ENCODE assay signal across 25 cellular contexts in genomic region chr2:120341977-120342376, GRCh38. TPM values are rescaled to one million over a fixed set of nuclear protein-coding genes. Genes with fewer than 3 reads are reported as not detected.
"Had no signal": no experiment of that assay in that cellular context is flagged by ENCODE, and none has a peak within 500 bp of the region (broad histone marks: within the 10 kb centered on the region; RNA-seq: fewer than 3 reads in every experiment).

No MANE protein-coding gene starts in this region.

- H3K27ac Mint-ChIP-seq: activated CD4-positive, alpha-beta T cell treated with anti-CD3 and anti-CD28 coated beads for 36 hours; activated naive CD8-positive, alpha-beta T cell; naive thymus-derived CD4-positive, alpha-beta T cell; stimulated activated naive B cell treated with anti-CD40 and anti-IgM and Interleukin-4, amounts not matched to agents 10 μg/mL and 1 μg/mL and 100 μg/mL, for 72 hours had no signal

- H3K4me1 ChIP-seq: foreskin keratinocyte had no signal

- H3K27ac ChIP-seq: esophagus muscularis mucosa, foreskin keratinocyte, heart right ventricle, parathyroid adenoma, psoas muscle, suprapubic skin, tibial artery, upper lobe of right lung had no signal

- H3K36me3 Mint-ChIP-seq: activated naive CD8-positive, alpha-beta T cell; stimulated activated naive B cell treated with anti-CD40 and anti-IgM and Interleukin-4, amounts not matched to agents 10 μg/mL and 1 μg/mL and 100 μg/mL, for 72 hours had no signal

- H3K4me3 Mint-ChIP-seq: activated CD4-positive, alpha-beta T cell treated with anti-CD3 and anti-CD28 coated beads for 36 hours; activated naive CD8-positive, alpha-beta T cell; stimulated activated naive B cell treated with anti-CD40 and anti-IgM and Interleukin-4, amounts not matched to agents 10 μg/mL and 1 μg/mL and 100 μg/mL, for 72 hours had no signal

- H3K4me3 ChIP-seq: esophagus muscularis mucosa, heart right ventricle, psoas muscle, smooth muscle cell, suprapubic skin, tibial artery, upper lobe of right lung had no signal

- H3K9me3 Mint-ChIP-seq: stimulated activated naive B cell treated with anti-CD40 and anti-IgM and Interleukin-4, amounts not matched to agents 10 μg/mL and 1 μg/mL and 100 μg/mL, for 72 hours had no signal

- H3K9me3 ChIP-seq: esophagus muscularis mucosa, heart right ventricle, psoas muscle, suprapubic skin, tibial artery, upper lobe of right lung had no signal

- ATAC-seq: activated CD4-positive, alpha-beta T cell treated with anti-CD3 and anti-CD28 coated beads for 36 hours; foreskin keratinocyte; heart right ventricle; naive thymus-derived CD4-positive, alpha-beta T cell; psoas muscle; stimulated activated naive B cell treated with anti-CD40 and anti-IgM and Interleukin-4, amounts not matched to agents 10 μg/mL and 1 μg/mL and 100 μg/mL, for 72 hours; upper lobe of right lung had no signal

- DNase-seq: activated CD4-positive, alpha-beta T cell treated with anti-CD3 and anti-CD28 coated beads for 36 hours; activated CD4-positive, alpha-beta T cell treated with anti-CD3 and anti-CD28 coated beads, Interleukin-2, amount 50 U/mL, for 4 hours; activated CD4-positive, CD25-positive, alpha-beta regulatory T cell; activated effector memory CD4-positive, alpha-beta T cell treated with Interleukin-2 at 50 U/mL for 16 hours; activated naive CD4-positive, alpha-beta T cell treated with Interleukin-2 at 50 U/mL for 16 hours; activated T-cell treated with anti-CD3 and anti-CD28 coated beads for 4 hours; anterior cingulate cortex; dermis blood vessel endothelial cell; effector CD4-positive, alpha-beta T cell; foreskin keratinocyte; heart right ventricle; midbrain; naive thymus-derived CD4-positive, alpha-beta T cell; occipital lobe; psoas muscle; stimulated activated CD4-positive, alpha-beta T cell treated with anti-CD3 and anti-CD28 coated beads, Interleukin-2, amount 100 ng/mL, for 24 hours; stimulated activated naive B cell treated with anti-CD40 and anti-IgM and Interleukin-4, amounts not matched to agents 10 μg/mL and 1 μg/mL and 100 μg/mL, for 72 hours; tibial artery; upper lobe of right lung had no signal

- H3K36me3 ChIP-seq: esophagus muscularis mucosa, heart right ventricle, suprapubic skin, tibial artery, upper lobe of right lung had no signal

RNA-seq across cellular contexts. Expression of gene INHBB, which starts 4.0 kb away (rescaled TPM):
- total RNA-seq: activated CD4-positive, alpha-beta T cell treated with anti-CD3 and anti-CD28 coated beads for 36 hours; foreskin keratinocyte; naive thymus-derived CD4-positive, alpha-beta T cell; T-helper 2 cell treated with Interferon-gamma antibody and Interleukin-4, amounts not matched to agents 100 ng/mL and 5 ng/mL, for 36 hours had no signal
- polyA plus RNA-seq: foreskin keratinocyte; naive thymus-derived CD4-positive, alpha-beta T cell had no signal
